8 cellular contexts compared by ENCODE assay signal in genomic region chr9:137027369-137028012, GRCh38. TPM values are rescaled to one million over a fixed set of nuclear protein-coding genes. Genes with fewer than 3 reads are reported as not detected.
DNase-seq lines count a peak whose midpoint lies in the region; ATAC-seq, FAIRE-seq and TF ChIP-seq lines count a peak whose summit lies in the region.

No MANE protein-coding gene starts in this region.

- no peaks in the 10 kb centered on the region for H3K79me1 ChIP-seq in mesenchymal stem cell (replicated peaks; ENCODE audit: low read length, poor library complexity, severe bottlenecking)

- no peak overlapping the region for H3K4ac ChIP-seq in mesenchymal stem cell (ENCODE audit: low read depth in 1 of 2, low read length in 2 of 2)

- H3K23ac ChIP-seq in mesenchymal stem cell (ENCODE audit: low read length in 2 of 2), result no peak overlapping the region

- peak overlapping the region; percentile 74 for H3K4me3 Mint-ChIP-seq in MCF 10A (ENCODE audit: unreplicated experiment)

- no peak for DNase-seq in AG04450 (ENCODE audit: low read depth, low spot score)
- DNase-seq in HTR-8/SVneo (ENCODE audit: insufficient read length, low spot score), result no peak
- no peak for DNase-seq in MCF 10A (ENCODE audit: unreplicated experiment)
- peak; percentile 45 for DNase-seq in mesenchymal stem cell
- no peak for DNase-seq in aorta
- DNase-seq in NK-92 (lab: John Stamatoyannopoulos, UW; ENCODE audit: unreplicated experiment), result no peak

- H3K36me3 Mint-ChIP-seq in MCF 10A (ENCODE audit: insufficient read depth, unreplicated experiment), result peaks cover 5% of the 10 kb centered on the region

- no peak overlapping the region for H3K27ac ChIP-seq in AG04450 (ENCODE audit: low read depth, low read length)
- no peak overlapping the region for H3K27ac ChIP-seq in mesenchymal stem cell (ENCODE audit: low read length, poor library complexity, severe bottlenecking)
- H3K27ac ChIP-seq in aorta (ENCODE audit: low read depth in 1 of 2, low read length in 2 of 2), result no peak overlapping the region

- H4K8ac ChIP-seq in mesenchymal stem cell (ENCODE audit: low read length), result no peak overlapping the region

- peak overlapping the region; percentile 59 for H2BK120ac ChIP-seq in mesenchymal stem cell (ENCODE audit: low read depth, low read length)

- H4K91ac ChIP-seq in mesenchymal stem cell (ENCODE audit: low read length), result peak overlapping the region; percentile 52

- H3K4me1 Mint-ChIP-seq in MCF 10A (ENCODE audit: insufficient read depth, unreplicated experiment), result peaks cover 8% of the 10 kb centered on the region

- H3K4me1 ChIP-seq in mesenchymal stem cell (ENCODE audit: control insufficient read depth, insufficient read depth, low read depth, low read length) (peaks cover 40% of the 10 kb centered on the region), aorta (ENCODE audit: control insufficient read depth in 1 of 2, insufficient read depth in 2 of 2, low read length in 2 of 2) (no peaks in the 10 kb centered on the region)

- no TSS peak for BruUV-seq in MCF 10A (replicated peaks; lab: Mats Ljungman, UMichigan)

- H3K36me3 ChIP-seq in mesenchymal stem cell (ENCODE audit: control insufficient read depth in 1 of 2, insufficient read depth in 2 of 2, low read depth in 1 of 2, low read length in 2 of 2) (peaks cover 0 to 3% of the 10 kb centered on the region in 2 experiments), aorta (ENCODE audit: control insufficient read depth in 1 of 2, insufficient read depth in 2 of 2, low read length in 1 of 2) (no peaks in the 10 kb centered on the region)

- no peak overlapping the region for H2AK5ac ChIP-seq in mesenchymal stem cell (ENCODE audit: low read length, severe bottlenecking)

- H3K4me3 ChIP-seq in AG04450 (ENCODE audit: low read depth, low read length) (peak overlapping the region; percentile 58), mesenchymal stem cell (ENCODE audit: insufficient read depth in 1 of 2, low read depth in 1 of 2, low read length in 2 of 2) (peak overlapping the region; percentile 55 to 77), aorta (ENCODE audit: low read length in 2 of 2) (peak overlapping the region; percentile 50 to 58)

- H2BK5ac ChIP-seq in mesenchymal stem cell (ENCODE audit: low read depth, low read length, poor library complexity, severe bottlenecking), result no peak overlapping the region

- peak overlapping the region in 1 of 2 experiments; percentile 19 for H2BK12ac ChIP-seq in mesenchymal stem cell (ENCODE audit: low read length in 2 of 2)

- H3K27me3 Mint-ChIP-seq in MCF 10A (ENCODE audit: insufficient read depth, unreplicated experiment), result no peaks in the 10 kb centered on the region

- peak overlapping the region in 1 of 2 experiments; percentile 56 for H3K14ac ChIP-seq in mesenchymal stem cell (ENCODE audit: low read length in 2 of 2)

- H3K27me3 ChIP-seq in AG04450 (ENCODE audit: control insufficient read depth, insufficient read depth, low read length) (no peaks in the 10 kb centered on the region), mesenchymal stem cell (ENCODE audit: control insufficient read depth in 1 of 2, insufficient read depth in 1 of 2, low read length in 2 of 2) (peaks cover 0 to 4% of the 10 kb centered on the region in 2 experiments), aorta (ENCODE audit: control insufficient read depth in 1 of 2, insufficient read depth in 2 of 2, low read length in 1 of 2) (no peaks in the 10 kb centered on the region)

- H3K9me3 Mint-ChIP-seq in MCF 10A (ENCODE audit: unreplicated experiment), result no peaks in the 10 kb centered on the region

- peak; percentile 60 for FAIRE-seq in HTR-8/SVneo (lab: Jason Lieb, UNC)

- ATAC-seq in aorta (ENCODE audit: low FRiP score) (no peak), HG03108 (IDR thresholded peaks at IDR 0.05; ENCODE audit: unreplicated experiment) (no peak), GM18907 (IDR thresholded peaks at IDR 0.05; ENCODE audit: unreplicated experiment) (no peak)

- H3K18ac ChIP-seq in mesenchymal stem cell (ENCODE audit: low read depth in 1 of 2, low read length in 2 of 2), result peak overlapping the region; percentile 56 to 86

- CTCF ChIA-PET in AG04450 (lab: Charles Lee), result no interaction called here
- CTCF ChIA-PET in MCF 10A (lab: Yijun Ruan, JAX), result interaction anchor here (0.6 to 8.1 kb wide), 6 partner anchors 8 to 336 kb away, joined by 3 to 85 read pairs (median 8); partner anchors contain the start of genes EDF1 and SAPCD2

- H2BK15ac ChIP-seq in mesenchymal stem cell (ENCODE audit: low read depth, poor library complexity, severe bottlenecking), result no peak overlapping the region

- H3K9ac ChIP-seq in mesenchymal stem cell (ENCODE audit: low read length), result peak overlapping the region; percentile 70

- WGBS in mesenchymal stem cell, result 17% methylated on average over 22 of the region's 53 CpGs
- 0 to 2% methylated on average over 42 to 53 of the region's 53 CpGs for WGBS in aorta, 2 donors

- intact Hi-C loops in MCF 10A (cut with micrococcal nuclease), result no loop called here
- intact Hi-C loops in aorta (cut with DNase I), result loop anchor here in 1 of 2 donors (2.0 kb wide), 1 partner anchor 237 kb away; the partner anchor contains the start of gene TMEM141

- peak overlapping the region; percentile 66 for H3K4me2 ChIP-seq in mesenchymal stem cell (ENCODE audit: low read length, poor library complexity, severe bottlenecking)

- TF ChIP-seq CTCF in AG04450 (IDR thresholded peaks at IDR 0.05; ENCODE audit: low read depth, low read length) (no peak), MCF 10A (IDR thresholded peaks at IDR 0.05; ENCODE audit: unreplicated experiment) (no peak)

- H3K27ac Mint-ChIP-seq in MCF 10A (ENCODE audit: low read depth, unreplicated experiment), result no peak overlapping the region

- POLR2A ChIA-PET in AG04450 (lab: Yijun Ruan, JAX) (no interaction called here), MCF 10A (lab: Yijun Ruan, JAX) (interaction anchor here (0.7 to 1.3 kb wide), 5 partner anchors 8 to 227 kb away, joined by 3 to 6 read pairs (median 4); partner anchors contain the start of gene TPRN)

- H2AFZ ChIP-seq in mesenchymal stem cell (ENCODE audit: low read depth, low read length), result peak overlapping the region; percentile 10

- no peaks in the 10 kb centered on the region; the same call in 1 of the 2 replicates for H3K9me3 ChIP-seq in AG04450 (ENCODE audit: control insufficient read depth, insufficient read depth, low read length)
- H3K9me3 ChIP-seq in mesenchymal stem cell (ENCODE audit: control insufficient read depth, low read length), result no peaks in the 10 kb centered on the region
- no peaks in the 10 kb centered on the region for H3K9me3 ChIP-seq in aorta (ENCODE audit: control insufficient read depth, low read length)

RNA-seq across cellular contexts. Expression of gene ABCA2, which starts 0.5 kb away (rescaled TPM):
- polyA plus RNA-seq in AG04450 (2011; rRNA removed), result 4.7 and 8.8 TPM in 2 replicates
- 9.0 and 17.7 TPM in 2 replicates for polyA minus RNA-seq in AG04450 (2011; rRNA and poly(A)+ RNA removed)
- 20.0 and 21.7 TPM in 2 replicates for total RNA-seq in MCF 10A (2022)
- 20.0 TPM for polyA plus RNA-seq in mesenchymal stem cell (2013, experiment 1 of 2)
- 17.9 TPM for polyA plus RNA-seq in mesenchymal stem cell (2013, experiment 2 of 2)
- 10 to 100 TPM; 27.3 to 60.0 TPM for total RNA-seq in aorta
- polyA plus RNA-seq in aorta, result 10 to 100 TPM in 1 of 2 donors, 1 to 10 TPM in 1; 9.0 to 48.1 TPM

RNA-seq across cellular contexts. Expression of gene FUT7, which starts 4.4 kb away (rescaled TPM):
- polyA plus RNA-seq in AG04450 (2011; rRNA removed), result not detected in 2 replicates
- polyA minus RNA-seq in AG04450 (2011; rRNA and poly(A)+ RNA removed), result not detected in 2 replicates
- 0.12 TPM in 1 of 2 replicates, not detected in the other for total RNA-seq in MCF 10A (2022)
- not detected for polyA plus RNA-seq in mesenchymal stem cell (2013, experiment 1 of 2)
- polyA plus RNA-seq in mesenchymal stem cell (2013, experiment 2 of 2), result not detected
- under 1 TPM; 0.27 to 0.68 TPM for total RNA-seq in aorta
- not detected for polyA plus RNA-seq in aorta

RNA-seq across cellular contexts. Expression of gene NPDC1, which starts 18.5 kb away (rescaled TPM):
- polyA plus RNA-seq in AG04450 (2011; rRNA removed) (8.9 and 16.5 TPM in 2 replicates), aorta (100 to 1,000 TPM in 1 of 2 donors, 10 to 100 TPM in 1; 26.5 to 190 TPM)
- polyA minus RNA-seq in AG04450 (2011; rRNA and poly(A)+ RNA removed), result 4.8 TPM in 2 replicates
- total RNA-seq in MCF 10A (2022) (161 and 171 TPM in 2 replicates), aorta (100 to 1,000 TPM in 1 of 2 donors, 10 to 100 TPM in 1; 99.3 to 217 TPM)
- polyA plus RNA-seq in mesenchymal stem cell (2013, experiment 1 of 2), result 27.3 TPM
- 25.4 TPM for polyA plus RNA-seq in mesenchymal stem cell (2013, experiment 2 of 2)

RNA-seq across cellular contexts. Expression of gene ENTPD2, which starts 26.4 kb away (rescaled TPM):
- polyA plus RNA-seq in AG04450 (2011; rRNA removed) (not detected in 2 replicates), aorta (not detected)
- polyA minus RNA-seq in AG04450 (2011; rRNA and poly(A)+ RNA removed), result not detected in 2 replicates
- total RNA-seq in MCF 10A (2022) (13.4 and 31.5 TPM in 2 replicates), aorta (1 to 10 TPM in 1 of 2 donors, under 1 TPM in 1; 0.16 to 1.7 TPM)
- not detected for polyA plus RNA-seq in mesenchymal stem cell (2013, experiment 1 of 2)
- not detected for polyA plus RNA-seq in mesenchymal stem cell (2013, experiment 2 of 2)

RNA-seq across cellular contexts. Expression of gene CLIC3, which starts 31.1 kb away (rescaled TPM):
- polyA plus RNA-seq in AG04450 (2011; rRNA removed) (0.42 and 0.63 TPM in 2 replicates), aorta (1 to 10 TPM; 1.6 to 6.7 TPM)
- polyA minus RNA-seq in AG04450 (2011; rRNA and poly(A)+ RNA removed), result not detected in 2 replicates
- total RNA-seq in MCF 10A (2022) (1.2 and 4.2 TPM in 2 replicates), aorta (1 to 10 TPM; 3.8 to 7.0 TPM)
- 4.4 TPM for polyA plus RNA-seq in mesenchymal stem cell (2013, experiment 1 of 2)
- polyA plus RNA-seq in mesenchymal stem cell (2013, experiment 2 of 2), result 4.3 TPM
